9 cellular contexts compared by ENCODE assay signal in the genomic region with DNA sequence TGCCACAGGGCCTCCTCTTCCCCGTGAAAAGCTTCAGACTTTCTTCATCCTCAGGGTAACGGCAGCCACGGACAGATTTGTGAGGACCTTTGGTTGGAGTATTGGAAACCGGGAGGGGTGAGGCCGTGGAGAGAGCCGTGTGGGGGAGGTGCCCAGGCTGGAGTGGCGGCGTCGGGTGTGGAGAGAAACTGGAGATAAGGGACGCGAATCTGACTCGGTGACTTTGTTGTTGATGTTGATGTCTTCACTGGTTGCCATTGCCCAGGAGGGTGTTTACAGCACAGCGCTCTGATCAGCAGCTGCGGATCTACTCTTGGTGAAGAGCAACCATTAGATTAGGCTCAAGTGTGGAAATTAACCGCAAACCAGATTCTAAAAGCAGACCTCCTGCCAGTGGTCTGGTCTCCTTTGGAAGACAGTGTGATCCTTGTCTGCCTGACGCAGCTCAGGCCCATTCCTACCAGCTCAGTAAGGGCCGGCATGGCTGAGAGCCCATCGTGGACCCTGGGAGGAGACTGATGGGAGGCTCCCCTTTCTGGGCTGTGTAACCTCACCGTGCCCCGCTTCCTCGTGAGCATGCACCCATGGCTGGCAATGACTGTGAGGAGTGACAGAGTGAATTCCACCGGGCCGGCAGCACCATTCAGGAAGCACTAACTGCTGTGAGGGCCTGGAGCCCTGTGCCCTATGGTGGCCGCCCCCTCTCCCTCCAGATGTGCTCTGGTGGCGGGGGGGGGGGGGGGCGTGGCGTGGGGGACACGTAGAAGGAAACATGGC.
DNase-seq lines count a peak whose midpoint lies in the region; ATAC-seq and TF ChIP-seq lines count a peak whose summit lies in the region.
"Had no signal": no experiment of that assay in that cellular context is flagged by ENCODE, and none has a peak within 500 bp of the region (broad histone marks: within the 10 kb centered on the region; RNA-seq: fewer than 3 reads in every experiment).

No MANE protein-coding gene starts in this region.

- TF ChIP-seq POLR2A in tibial nerve (IDR thresholded peaks at IDR 0.05): no peak

- peak; percentile 66 for ATAC-seq in activated CD4-positive, alpha-beta T cell treated with anti-CD3 and anti-CD28 coated beads for 36 hours

- no peak overlapping the region for H2BK5ac ChIP-seq in mesenchymal stem cell (ENCODE audit: low read depth, low read length, poor library complexity, severe bottlenecking)

- H3K18ac ChIP-seq in mesenchymal stem cell (ENCODE audit: low read depth in 1 of 2, low read length in 2 of 2): peak overlapping the region; percentile 10 to 58

- 34% methylated on average over 24 of the region's 28 CpGs for WGBS in mesenchymal stem cell
- 38 to 54% methylated on average over 24 to 26 of the region's 28 CpGs for WGBS in tibial nerve, 2 donors

- H3K36me3 Mint-ChIP-seq in activated CD4-positive, alpha-beta T cell treated with anti-CD3 and anti-CD28 coated beads for 36 hours (ENCODE audit: low read depth): no peaks in the 10 kb centered on the region
- H3K36me3 Mint-ChIP-seq in activated CD4-positive, alpha-beta T cell treated with anti-CD3 and anti-CD28 coated beads, Interleukin-2, amount 10 ng/mL, durations not matched to agents 24 days and 14 days (ENCODE audit: low read depth): no peaks in the 10 kb centered on the region

- peak overlapping the region; percentile 68 for H3K9ac ChIP-seq in mesenchymal stem cell (ENCODE audit: low read length)

- no peak for TF ChIP-seq EP300 in tibial nerve (IDR thresholded peaks at IDR 0.05)

- no peak overlapping the region for H3K4me3 ChIP-seq in choroid plexus epithelial cell (ENCODE audit: low read depth, low read length)
- no peak overlapping the region for H3K4me3 ChIP-seq in mesenchymal stem cell (ENCODE audit: insufficient read depth in 1 of 2, low read depth in 1 of 2, low read length in 2 of 2)
- peak overlapping the region in 1 of 4 donors; percentile 3 for H3K4me3 ChIP-seq in tibial nerve

- DNase-seq in activated CD4-positive, alpha-beta T cell treated with anti-CD3 and anti-CD28 coated beads for 36 hours: peak; percentile 30
- DNase-seq in activated CD4-positive, alpha-beta T cell treated with anti-CD3 and anti-CD28 coated beads, Interleukin-2, amount 10 ng/mL, durations not matched to agents 24 days and 14 days: no peak
- DNase-seq in choroid plexus epithelial cell (ENCODE audit: low read depth) (peak; percentile 58), mesenchymal stem cell (peak; percentile 91), tibial nerve (ENCODE audit: low spot score in 2 of 2) (no peak), SHP77 treated with DMSO at 0.1 percent for 48 hours (lab: John Stamatoyannopoulos, UW) (no peak), activated gamma-delta T cell treated with Interleukin-2 at 50 U/mL for 16 hours (no peak)
- DNase-seq in stimulated activated CD4-positive, alpha-beta T cell treated with anti-CD3 and anti-CD28 coated beads, Interleukin-4, amount 100 ng/mL, for 4 hours: no peak

- H3K4me1 ChIP-seq in mesenchymal stem cell (ENCODE audit: control insufficient read depth, insufficient read depth, low read depth, low read length) (peaks cover 23% of the 10 kb centered on the region), tibial nerve (peaks cover 0 to 78% (median 43%) of the 10 kb centered on the region in 4 donors)

- peak overlapping the region; percentile 54 for H4K8ac ChIP-seq in mesenchymal stem cell (ENCODE audit: low read length)

- peak overlapping the region in 1 of 2 experiments; percentile 7 for H2BK12ac ChIP-seq in mesenchymal stem cell (ENCODE audit: low read length in 2 of 2)

- intact Hi-C loops in activated CD4-positive, alpha-beta T cell treated with anti-CD3 and anti-CD28 coated beads for 36 hours (cut with DNase I, micrococcal nuclease): no loop called here
- intact Hi-C loops in activated CD4-positive, alpha-beta T cell treated with anti-CD3 and anti-CD28 coated beads, Interleukin-2, amount 10 ng/mL, durations not matched to agents 24 days and 14 days (cut with micrococcal nuclease): no loop called here

- H3K4me1 Mint-ChIP-seq in activated CD4-positive, alpha-beta T cell treated with anti-CD3 and anti-CD28 coated beads for 36 hours: peaks cover 22% of the 10 kb centered on the region
- peaks cover 7% of the 10 kb centered on the region for H3K4me1 Mint-ChIP-seq in activated CD4-positive, alpha-beta T cell treated with anti-CD3 and anti-CD28 coated beads, Interleukin-2, amount 10 ng/mL, durations not matched to agents 24 days and 14 days

- POLR2A ChIA-PET in activated CD4-positive, alpha-beta T cell treated with anti-CD3 and anti-CD28 coated beads for 36 hours (lab: Charles Lee): no interaction called here

- no peaks in the 10 kb centered on the region for H3K9me3 Mint-ChIP-seq in activated CD4-positive, alpha-beta T cell treated with anti-CD3 and anti-CD28 coated beads for 36 hours (ENCODE audit: low read depth)
- no peaks in the 10 kb centered on the region for H3K9me3 Mint-ChIP-seq in activated CD4-positive, alpha-beta T cell treated with anti-CD3 and anti-CD28 coated beads, Interleukin-2, amount 10 ng/mL, durations not matched to agents 24 days and 14 days

- H3K27ac ChIP-seq in mesenchymal stem cell (ENCODE audit: low read length, poor library complexity, severe bottlenecking): no peak overlapping the region
- H3K27ac ChIP-seq in tibial nerve: peak overlapping the region; percentile 35 to 90 (median 61)
- H3K27ac ChIP-seq: C4-2B had no signal

- no peak overlapping the region for H3K14ac ChIP-seq in mesenchymal stem cell (ENCODE audit: low read length in 2 of 2)

- H2BK120ac ChIP-seq in mesenchymal stem cell (ENCODE audit: low read depth, low read length): no peak overlapping the region

- H3K4me3 Mint-ChIP-seq in activated CD4-positive, alpha-beta T cell treated with anti-CD3 and anti-CD28 coated beads for 36 hours: no peak overlapping the region
- no peak overlapping the region for H3K4me3 Mint-ChIP-seq in activated CD4-positive, alpha-beta T cell treated with anti-CD3 and anti-CD28 coated beads, Interleukin-2, amount 10 ng/mL, durations not matched to agents 24 days and 14 days

- peak overlapping the region; percentile 12 for H4K91ac ChIP-seq in mesenchymal stem cell (ENCODE audit: low read length)

- peaks cover 31% of the 10 kb centered on the region for H3K79me1 ChIP-seq in mesenchymal stem cell (replicated peaks; ENCODE audit: low read length, poor library complexity, severe bottlenecking)

- H3K23ac ChIP-seq in mesenchymal stem cell (ENCODE audit: low read length in 2 of 2): no peak overlapping the region

- no peak overlapping the region for H2AK5ac ChIP-seq in mesenchymal stem cell (ENCODE audit: low read length, severe bottlenecking)

- H3K4me2 ChIP-seq in mesenchymal stem cell (ENCODE audit: low read length, poor library complexity, severe bottlenecking): no peak overlapping the region

- no peak overlapping the region for H2AFZ ChIP-seq in mesenchymal stem cell (ENCODE audit: low read depth, low read length)

- H3K27ac Mint-ChIP-seq in activated CD4-positive, alpha-beta T cell treated with anti-CD3 and anti-CD28 coated beads for 36 hours: no peak overlapping the region
- no peak overlapping the region for H3K27ac Mint-ChIP-seq in activated CD4-positive, alpha-beta T cell treated with anti-CD3 and anti-CD28 coated beads, Interleukin-2, amount 10 ng/mL, durations not matched to agents 24 days and 14 days

- H3K36me3 ChIP-seq in mesenchymal stem cell (ENCODE audit: control insufficient read depth in 1 of 2, insufficient read depth in 2 of 2, low read depth in 1 of 2, low read length in 2 of 2) (peaks cover 0 to 7% of the 10 kb centered on the region in 2 experiments), tibial nerve (no peaks in the 10 kb centered on the region)

- no peaks in the 10 kb centered on the region for H3K9me3 ChIP-seq in mesenchymal stem cell (ENCODE audit: control insufficient read depth, low read length)
- H3K9me3 ChIP-seq in tibial nerve: no peaks in the 10 kb centered on the region

- H3K4ac ChIP-seq in mesenchymal stem cell (ENCODE audit: low read depth in 1 of 2, low read length in 2 of 2): peak overlapping the region in 1 of 2 experiments; percentile 16

- no peaks in the 10 kb centered on the region for H3K27me3 ChIP-seq in mesenchymal stem cell (ENCODE audit: control insufficient read depth in 1 of 2, insufficient read depth in 1 of 2, low read length in 2 of 2)
- H3K27me3 ChIP-seq in tibial nerve: no peaks in the 10 kb centered on the region

- no peak for TF ChIP-seq CTCF in choroid plexus epithelial cell (conservative IDR thresholded peaks at IDR 0.05; ENCODE audit: low read depth, low read length)
- TF ChIP-seq CTCF in tibial nerve (IDR thresholded peaks at IDR 0.05): no peak

- H3K27me3 Mint-ChIP-seq in activated CD4-positive, alpha-beta T cell treated with anti-CD3 and anti-CD28 coated beads for 36 hours: no peaks in the 10 kb centered on the region
- no peaks in the 10 kb centered on the region for H3K27me3 Mint-ChIP-seq in activated CD4-positive, alpha-beta T cell treated with anti-CD3 and anti-CD28 coated beads, Interleukin-2, amount 10 ng/mL, durations not matched to agents 24 days and 14 days

- CTCF ChIA-PET in activated CD4-positive, alpha-beta T cell treated with anti-CD3 and anti-CD28 coated beads for 36 hours (lab: Charles Lee): no interaction called here

- H2BK15ac ChIP-seq in mesenchymal stem cell (ENCODE audit: low read depth, poor library complexity, severe bottlenecking): no peak overlapping the region

Comparison
In these comparisons a context has a peak if more than half of its experiments do, and no peak if none do; other contexts are left out.
1. DNase-seq: peak in activated CD4-positive, alpha-beta T cell treated with anti-CD3 and anti-CD28 coated beads for 36 hours (single experiment), choroid plexus epithelial cell (single experiment) and mesenchymal stem cell (single experiment); none in activated CD4-positive, alpha-beta T cell treated with anti-CD3 and anti-CD28 coated beads, Interleukin-2, amount 10 ng/mL, durations not matched to agents 24 days and 14 days (single experiment), tibial nerve (0 of 2), stimulated activated CD4-positive, alpha-beta T cell treated with anti-CD3 and anti-CD28 coated beads, Interleukin-4, amount 100 ng/mL, for 4 hours (0 of 2), SHP77 treated with DMSO at 0.1 percent for 48 hours (single experiment) and activated gamma-delta T cell treated with Interleukin-2 at 50 U/mL for 16 hours (single experiment).